1 cellular context compared by ENCODE assay signal in the genomic region with DNA sequence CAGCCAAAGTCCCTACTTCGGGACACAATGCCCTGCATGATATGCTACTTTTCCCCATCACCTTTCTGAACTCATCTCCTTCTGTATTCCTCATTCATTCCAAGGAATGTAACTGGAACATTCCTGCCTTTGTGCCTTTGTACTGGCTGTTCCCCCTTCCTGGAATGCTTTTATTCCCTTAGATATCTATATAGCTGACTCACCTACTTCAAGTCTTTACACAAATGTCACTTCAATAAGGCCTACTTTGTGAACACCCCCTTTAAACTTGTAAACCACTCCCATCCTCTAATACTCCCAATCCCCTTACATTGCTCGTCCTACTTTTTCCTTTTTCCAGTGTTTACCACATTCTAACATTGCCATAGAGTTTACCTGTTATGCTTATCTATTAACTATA.
TF ChIP-seq lines count a peak whose summit lies in the region.

No MANE protein-coding gene starts in this region.

TF ChIP-seq in A549, 52 proteins besides CTCF, POLR2A, EP300 and RAD21 (continued from another document):
- TF ChIP-seq, protein P1, sequence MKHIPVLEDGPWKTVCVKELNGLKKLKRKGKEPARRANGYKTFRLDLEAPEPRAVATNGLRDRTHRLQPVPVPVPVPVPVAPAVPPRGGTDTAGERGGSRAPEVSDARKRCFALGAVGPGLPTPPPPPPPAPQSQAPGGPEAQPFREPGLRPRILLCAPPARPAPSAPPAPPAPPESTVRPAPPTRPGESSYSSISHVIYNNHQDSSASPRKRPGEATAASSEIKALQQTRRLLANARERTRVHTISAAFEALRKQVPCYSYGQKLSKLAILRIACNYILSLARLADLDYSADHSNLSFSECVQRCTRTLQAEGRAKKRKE (CRISPR knock-in tag; IDR thresholded peaks at IDR 0.05; ENCODE audit: low read depth), result no peak
- no peak for TF ChIP-seq ZFP36 (IDR thresholded peaks at IDR 0.05; ENCODE audit: borderline replicate concordance, partially characterized antibody)
